18 cellular contexts compared by ENCODE assay signal in genomic region chr6:36550473-36551000, GRCh38. TPM values are rescaled to one million over a fixed set of nuclear protein-coding genes. Genes with fewer than 3 reads are reported as not detected.
DNase-seq lines count a peak whose midpoint lies in the region; ATAC-seq and TF ChIP-seq lines count a peak whose summit lies in the region.
"Had no signal": no experiment of that assay in that cellular context is flagged by ENCODE, and none has a peak within 500 bp of the region (broad histone marks: within the 10 kb centered on the region; RNA-seq: fewer than 3 reads in every experiment).

No MANE protein-coding gene starts in this region.

- peak overlapping the region; percentile 69; the same call in 1 of the 2 replicates for H2AFZ ChIP-seq in OCI-LY7 (ENCODE audit: low read length)

- peak overlapping the region; percentile 33 for H3K4me3 ChIP-seq in OCI-LY7 (ENCODE audit: low read depth, low read length, poor library complexity, severe bottlenecking)

- H3K9me3 ChIP-seq in OCI-LY7 (ENCODE audit: low read length): no peaks in the 10 kb centered on the region

- H3K9me3 Mint-ChIP-seq in IgD-negative memory B cell: no peaks in the 10 kb centered on the region
- no peaks in the 10 kb centered on the region for H3K9me3 Mint-ChIP-seq in stimulated activated memory B cell treated with anti-CD40 and anti-IgM and Interleukin-4, amounts not matched to agents 10 μg/mL and 1 μg/mL and 100 μg/mL, for 72 hours
- no peaks in the 10 kb centered on the region for H3K9me3 Mint-ChIP-seq in activated naive CD4-positive, alpha-beta T cell treated with anti-CD3 and anti-CD28 coated beads for 36 hours

- no TSS peak for BruUV-seq in OCI-LY7 (replicated peaks; lab: Mats Ljungman, UMichigan)

- intact Hi-C loops in OCI-LY7 (cut with micrococcal nuclease; ENCODE audit: unreplicated experiment): no loop called here
- intact Hi-C loops in activated naive CD4-positive, alpha-beta T cell treated with anti-CD3 and anti-CD28 coated beads for 36 hours (cut with micrococcal nuclease): no loop called here

- H3K36me3 Mint-ChIP-seq in IgD-negative memory B cell: no peaks in the 10 kb centered on the region
- no peaks in the 10 kb centered on the region for H3K36me3 Mint-ChIP-seq in stimulated activated memory B cell treated with anti-CD40 and anti-IgM and Interleukin-4, amounts not matched to agents 10 μg/mL and 1 μg/mL and 100 μg/mL, for 72 hours
- peaks cover 6% of the 10 kb centered on the region for H3K36me3 Mint-ChIP-seq in activated naive CD4-positive, alpha-beta T cell treated with anti-CD3 and anti-CD28 coated beads for 36 hours (ENCODE audit: low read depth)

- H3K4me2 ChIP-seq in OCI-LY7 (ENCODE audit: low read length): peak overlapping the region; percentile 71

- peak; percentile 75 for ATAC-seq in stimulated activated memory B cell treated with anti-CD40 and anti-IgM and Interleukin-4, amounts not matched to agents 10 μg/mL and 1 μg/mL and 100 μg/mL, for 72 hours
- no peak for ATAC-seq in omental fat pad (ENCODE audit: low FRiP score)

- H3K9me2 ChIP-seq in OCI-LY7 (ENCODE audit: insufficient read depth, low read length): no peaks in the 10 kb centered on the region

- POLR2A ChIA-PET in OCI-LY7 (lab: Charles Lee): interaction anchor here (0.8 to 1.8 kb wide), 3 partner anchors 9 to 65 kb away, joined by 3 to 9 read pairs (median 3); no protein-coding TSS in a partner anchor

- H3K27ac Mint-ChIP-seq in IgD-negative memory B cell: no peak overlapping the region
- peak overlapping the region; percentile 76 for H3K27ac Mint-ChIP-seq in stimulated activated memory B cell treated with anti-CD40 and anti-IgM and Interleukin-4, amounts not matched to agents 10 μg/mL and 1 μg/mL and 100 μg/mL, for 72 hours
- H3K27ac Mint-ChIP-seq in activated naive CD4-positive, alpha-beta T cell treated with anti-CD3 and anti-CD28 coated beads for 36 hours: no peak overlapping the region

- peaks cover 60% of the 10 kb centered on the region for H3K4me1 ChIP-seq in OCI-LY7 (ENCODE audit: insufficient read depth, low read length, poor library complexity, severe bottlenecking)

- H3K27ac ChIP-seq in OCI-LY7 (ENCODE audit: low read depth, low read length, poor library complexity, severe bottlenecking): peak overlapping the region; percentile 72
- H3K27ac ChIP-seq: 22Rv1 had no signal

- peaks cover 22 to 25% (median 22%) of the 10 kb centered on the region in 3 donors for H3K4me1 Mint-ChIP-seq in IgD-negative memory B cell
- H3K4me1 Mint-ChIP-seq in stimulated activated memory B cell treated with anti-CD40 and anti-IgM and Interleukin-4, amounts not matched to agents 10 μg/mL and 1 μg/mL and 100 μg/mL, for 72 hours: peaks cover 34% of the 10 kb centered on the region
- H3K4me1 Mint-ChIP-seq in activated naive CD4-positive, alpha-beta T cell treated with anti-CD3 and anti-CD28 coated beads for 36 hours (ENCODE audit: low read depth): peaks cover 15% of the 10 kb centered on the region

- H3K4me3 Mint-ChIP-seq in IgD-negative memory B cell: peak overlapping the region in 3 of 4 donors; percentile 11 to 91 (median 45)
- no peak overlapping the region for H3K4me3 Mint-ChIP-seq in stimulated activated memory B cell treated with anti-CD40 and anti-IgM and Interleukin-4, amounts not matched to agents 10 μg/mL and 1 μg/mL and 100 μg/mL, for 72 hours
- no peak overlapping the region for H3K4me3 Mint-ChIP-seq in activated naive CD4-positive, alpha-beta T cell treated with anti-CD3 and anti-CD28 coated beads for 36 hours

- DNase-seq in NCI-H2107 treated with DMSO at 0.1 percent for 48 hours (lab: John Stamatoyannopoulos, UW; ENCODE audit: unreplicated experiment) (peak; percentile 38), NCI-H2107 (lab: John Stamatoyannopoulos, UW) (no peak), OCI-LY7 (ENCODE audit: low spot score) (peak; percentile 92), omental fat pad (ENCODE audit: low spot score) (no peak), NCI-H146 treated with DMSO at 0.1 percent for 48 hours (lab: John Stamatoyannopoulos, UW; ENCODE audit: unreplicated experiment) (no peak)
- DNase-seq in activated naive CD4-positive, alpha-beta T cell treated with anti-CD3 and anti-CD28 coated beads for 36 hours: no peak
- DNase-seq: DMS 273 treated with DMSO at 0.1 percent for 48 hours, GF-D8, Kasumi-1, MV-4-11, NCI-H1436, NCI-H2029 treated with DMSO at 0.1 percent for 48 hours, NCI-H510A treated with DMSO at 0.1 percent for 48 hours, OCI-M1, SHP77 treated with DMSO at 0.1 percent for 48 hours had no signal

- peaks cover 17% of the 10 kb centered on the region for H3K79me2 ChIP-seq in OCI-LY7 (ENCODE audit: insufficient read depth, low read depth, low read length)

- no peaks in the 10 kb centered on the region for H3K36me3 ChIP-seq in OCI-LY7 (ENCODE audit: insufficient read depth, low read length)

- H4K20me1 ChIP-seq in OCI-LY7 (ENCODE audit: insufficient read depth, low read length): peaks cover 10% of the 10 kb centered on the region; the same call in 1 of the 2 replicates

- no peaks in the 10 kb centered on the region for H3K27me3 Mint-ChIP-seq in IgD-negative memory B cell
- no peaks in the 10 kb centered on the region for H3K27me3 Mint-ChIP-seq in stimulated activated memory B cell treated with anti-CD40 and anti-IgM and Interleukin-4, amounts not matched to agents 10 μg/mL and 1 μg/mL and 100 μg/mL, for 72 hours
- no peaks in the 10 kb centered on the region for H3K27me3 Mint-ChIP-seq in activated naive CD4-positive, alpha-beta T cell treated with anti-CD3 and anti-CD28 coated beads for 36 hours (ENCODE audit: low read depth)

- CTCF ChIA-PET in OCI-LY7 (lab: Charles Lee; ENCODE audit: unreplicated experiment): no interaction called here
- CTCF ChIA-PET in activated naive CD4-positive, alpha-beta T cell treated with anti-CD3 and anti-CD28 coated beads for 36 hours (lab: Charles Lee): no interaction called here

- TF ChIP-seq CTCF in OCI-LY7 (conservative IDR thresholded peaks at IDR 0.05; ENCODE audit: low read length): no peak
- TF ChIP-seq CTCF in omental fat pad (IDR thresholded peaks at IDR 0.05): no peak

RNA-seq across cellular contexts. Expression of gene STK38, which starts 3.3 kb away (rescaled TPM):
- polyA plus RNA-seq in IgD-negative memory B cell: 61.6 TPM
- 22.4 and 29.4 TPM in 2 replicates for total RNA-seq in OCI-LY7 (2014; rRNA removed; shearing (Covaris generic))
- total RNA-seq in OCI-LY7 (2022) (42.5 and 46.5 TPM in 2 replicates), omental fat pad (10 to 100 TPM; 19.2 to 43.2 (median 31.3) TPM)
- 10 to 100 TPM; 23.6 to 24.4 TPM for total RNA-seq in activated naive CD4-positive, alpha-beta T cell treated with anti-CD3 and anti-CD28 coated beads for 36 hours

RNA-seq across cellular contexts. Expression of gene SRSF3, which starts 43.6 kb away (rescaled TPM):
- polyA plus RNA-seq in IgD-negative memory B cell: 384 TPM
- total RNA-seq in OCI-LY7 (2014; rRNA removed; shearing (Covaris generic)): 316 and 557 TPM in 2 replicates
- total RNA-seq in OCI-LY7 (2022): 498 and 539 TPM in 2 replicates
- 100 to 1,000 TPM; 250 to 269 TPM for total RNA-seq in activated naive CD4-positive, alpha-beta T cell treated with anti-CD3 and anti-CD28 coated beads for 36 hours
- total RNA-seq in omental fat pad: 100 to 1,000 TPM; 162 to 260 (median 189) TPM

Comparison
In these comparisons a context has a peak if more than half of its experiments do, and no peak if none do; other contexts are left out.
1. DNase-seq: peak in NCI-H2107 treated with DMSO at 0.1 percent for 48 hours (single experiment) and OCI-LY7 (single experiment); none in NCI-H2107 (single experiment), activated naive CD4-positive, alpha-beta T cell treated with anti-CD3 and anti-CD28 coated beads for 36 hours (single experiment), omental fat pad (single experiment) and NCI-H146 treated with DMSO at 0.1 percent for 48 hours (single experiment).
2. H3K4me3 Mint-ChIP-seq: peak in IgD-negative memory B cell (3 of 4); none in stimulated activated memory B cell treated with anti-CD40 and anti-IgM and Interleukin-4, amounts not matched to agents 10 μg/mL and 1 μg/mL and 100 μg/mL, for 72 hours (single experiment) and activated naive CD4-positive, alpha-beta T cell treated with anti-CD3 and anti-CD28 coated beads for 36 hours (single experiment).